ENCODE assay signal across 8 cellular contexts in genomic region chr13:24053505-24054251, GRCh38.
DNase-seq lines count a peak whose midpoint lies in the region; ATAC-seq and TF ChIP-seq lines count a peak whose summit lies in the region.

No MANE protein-coding gene starts in this region.

- H3K9me3 Mint-ChIP-seq in T-cell, result no peaks in the 10 kb centered on the region
- H3K9me3 Mint-ChIP-seq in immature natural killer cell, result no peaks in the 10 kb centered on the region

- POLR2A ChIA-PET in GM10248 (lab: Yijun Ruan, JAX) (no interaction called here), T-cell (lab: Charles Lee) (interaction anchor here in 1 of 2 donors (0.6 kb wide), 1 partner anchor 586 kb away, joined by 4 read pairs; no protein-coding TSS in a partner anchor)

- no peak for TF ChIP-seq POLR2A in NB4 (IDR thresholded peaks at IDR 0.05; ENCODE audit: extremely low read depth, insufficient read length)

- TF ChIP-seq CTCF in GM10248 (IDR thresholded peaks at IDR 0.05; ENCODE audit: control extremely low read depth, extremely low read depth, low read depth, missing control alignments) (peak; percentile 74), NB4 (IDR thresholded peaks at IDR 0.05; ENCODE audit: low read depth, low read length) (peak; percentile 80)

- peaks cover 0 to 9% of the 10 kb centered on the region in 2 donors for H3K27me3 Mint-ChIP-seq in T-cell
- peaks cover 0 to 9% (median 7%) of the 10 kb centered on the region in 3 donors for H3K27me3 Mint-ChIP-seq in immature natural killer cell (ENCODE audit: low read depth in 3 of 3)

- CTCF ChIA-PET in GM10248 (lab: Yijun Ruan, JAX), result interaction anchor here (0.6 to 3.4 kb wide), 30 partner anchors 11 to 915 kb away, joined by 3 to 53 read pairs (median 4); no protein-coding TSS in a partner anchor
- CTCF ChIA-PET in T-cell (lab: Charles Lee), result interaction anchor here (0.5 to 3.8 kb wide), 13 partner anchors 8 to 644 kb away, joined by 3 to 15 read pairs (median 4); no protein-coding TSS in a partner anchor

- H3K4me3 ChIP-seq in NB4 (ENCODE audit: low read depth, low read length), result no peak overlapping the region

- H3K27ac Mint-ChIP-seq in T-cell (no peak overlapping the region), immature natural killer cell (no peak overlapping the region)

- peaks cover 8 to 12% (median 9%) of the 10 kb centered on the region in 3 donors for H3K4me1 Mint-ChIP-seq in T-cell
- H3K4me1 Mint-ChIP-seq in immature natural killer cell, result peaks cover 0 to 9% of the 10 kb centered on the region in 2 donors

- H3K36me3 Mint-ChIP-seq in T-cell (no peaks in the 10 kb centered on the region), immature natural killer cell (no peaks in the 10 kb centered on the region)

- DNase-seq in GM10248 (ENCODE audit: extremely low spot score) (peak; percentile 78), HCEC 1CT (peak; percentile 57), NB4 (ENCODE audit: low read depth) (peak; percentile 70), T-cell (peak; percentile 16 to 67 (median 49)), astrocyte of the hippocampus (ENCODE audit: low read depth, low spot score) (peak; percentile 84), immature natural killer cell (peak; percentile 37 to 54 (median 39))
- peak; percentile 37 to 52 for DNase-seq in stimulated activated CD4-positive, alpha-beta T cell treated with anti-CD3 and anti-CD28 coated beads, Interleukin-15, amount 100 ng/mL, for 48 hours (ENCODE audit: low read depth in 2 of 2)

- H3K4me3 Mint-ChIP-seq in T-cell (no peak overlapping the region), immature natural killer cell (no peak overlapping the region)

- ATAC-seq in T-cell (replicated peaks in 1 of 4) (peak; percentile 85 to 98 (median 91)), HG03565 (IDR thresholded peaks at IDR 0.05; ENCODE audit: unreplicated experiment) (no peak)
